27 cellular contexts compared by ENCODE assay signal in the genomic region with DNA sequence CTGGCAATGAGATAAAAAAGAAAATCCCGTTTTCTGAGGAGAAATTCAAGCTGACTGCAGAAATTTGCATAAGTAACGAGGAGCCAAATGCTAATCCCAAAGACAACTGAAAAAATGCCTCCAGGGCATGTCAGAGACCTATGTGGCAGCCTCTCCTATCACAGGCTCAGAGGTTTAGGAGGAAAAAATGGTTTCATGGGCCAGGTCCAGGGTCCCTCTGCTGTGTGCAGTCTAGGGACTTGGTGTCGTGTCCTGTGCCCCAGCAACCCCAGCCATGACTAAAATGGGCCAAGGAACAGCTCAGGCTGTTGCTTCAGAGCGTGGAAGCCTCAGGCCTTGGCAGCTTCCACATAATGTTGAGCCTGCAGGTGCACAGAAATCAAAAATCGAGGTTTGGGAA.
"Had no signal": no experiment of that assay in that cellular context is flagged by ENCODE, and none has a peak within 500 bp of the region (broad histone marks: within the 10 kb centered on the region; RNA-seq: fewer than 3 reads in every experiment).

No MANE protein-coding gene starts in this region.

- ATAC-seq: stimulated activated effector memory CD8-positive, alpha-beta T cell treated with anti-CD3 and anti-CD28 coated beads, Interleukin-12 subunit alpha, Interleukin-12 subunit beta, amount 100 ng/mL, for 72 hours; stimulated activated memory B cell treated with anti-CD40 and anti-IgM and Interleukin-4, amounts not matched to agents 10 μg/mL and 1 μg/mL and 100 μg/mL, for 72 hours; stimulated activated naive B cell treated with anti-CD40 and anti-IgM and Interleukin-4, amounts not matched to agents 10 μg/mL and 1 μg/mL and 100 μg/mL, for 72 hours; stimulated activated naive CD8-positive, alpha-beta T cell treated with anti-CD3 and anti-CD28 coated beads, Interleukin-15, amount 100 ng/mL, for 72 hours; stimulated activated naive CD8-positive, alpha-beta T cell treated with anti-CD3 and anti-CD28 coated beads, Interleukin-15, Interleukin-2, amounts not matched to agents 100 U/mL and 50 U/mL, for 24 hours; upper lobe of right lung had no signal

- DNase-seq: stimulated activated CD4-positive, alpha-beta T cell treated with anti-CD3 and anti-CD28 coated beads, Interleukin-2, amount 100 ng/mL, for 48 hours; stimulated activated CD4-positive, alpha-beta T cell treated with anti-CD3 and anti-CD28 coated beads, Interleukin-4, amount 100 ng/mL, for 1 hour; stimulated activated CD4-positive, alpha-beta T cell treated with anti-CD3 and anti-CD28 coated beads, Interleukin-4, amount 100 ng/mL, for 24 hours; stimulated activated CD4-positive, alpha-beta T cell treated with anti-CD3 and anti-CD28 coated beads, Interleukin-4, amount 100 ng/mL, for 4 hours; stimulated activated CD8-positive, alpha-beta memory T cell treated with anti-CD3 and anti-CD28 coated beads, Interleukin-4, amount 100 ng/mL, for 48 hours; stimulated activated naive B cell treated with anti-CD40 and anti-IgM and Interleukin-4, amounts not matched to agents 10 μg/mL and 1 μg/mL and 100 μg/mL, for 72 hours; stimulated activated naive CD4-positive, alpha-beta T cell; stimulated activated naive CD4-positive, alpha-beta T cell treated with Interleukin-2 at 50 U/mL for 16 hours; stimulated activated naive CD8-positive, alpha-beta T cell treated with anti-CD3 and anti-CD28 coated beads, Interleukin-15, amount 100 ng/mL, for 72 hours; stimulated activated naive CD8-positive, alpha-beta T cell treated with anti-CD3 and anti-CD28 coated beads, Interleukin-15, Interleukin-2, amounts not matched to agents 100 U/mL and 50 U/mL, for 24 hours; stomach; substantia nigra; testis; thyroid gland; tibial artery; transverse colon; trophoblast cell; upper lobe of left lung; upper lobe of right lung; uterus had no signal

- H3K9me3 ChIP-seq: testis, thoracic aorta, thyroid gland, transverse colon, upper lobe of left lung, upper lobe of right lung, uterus, vagina had no signal

- H3K36me3 ChIP-seq: thoracic aorta, thyroid gland, transverse colon, upper lobe of right lung, uterus, vagina had no signal

- H3K27ac ChIP-seq: stomach, suprapubic skin, testis, thoracic aorta, thyroid gland, tibial artery, tibial nerve, transverse colon, upper lobe of left lung, upper lobe of right lung, uterus, vagina had no signal

- FAIRE-seq: urothelium cell line had no signal

- H3K4me3 ChIP-seq: stomach, suprapubic skin, testis, thoracic aorta, thyroid gland, tibial artery, tibial nerve, transverse colon, upper lobe of left lung, upper lobe of right lung, uterus, vagina had no signal

- H3K4me1 ChIP-seq: stomach, suprapubic skin, testis, thyroid gland, tibial artery, transverse colon, upper lobe of right lung, uterus, vagina had no signal

- H3K27me3 ChIP-seq: stomach, suprapubic skin, testis, thyroid gland, tibial artery, tibial nerve, transverse colon, upper lobe of left lung, upper lobe of right lung, uterus, vagina had no signal
